10 cellular contexts compared by ENCODE assay signal in the genomic region with DNA sequence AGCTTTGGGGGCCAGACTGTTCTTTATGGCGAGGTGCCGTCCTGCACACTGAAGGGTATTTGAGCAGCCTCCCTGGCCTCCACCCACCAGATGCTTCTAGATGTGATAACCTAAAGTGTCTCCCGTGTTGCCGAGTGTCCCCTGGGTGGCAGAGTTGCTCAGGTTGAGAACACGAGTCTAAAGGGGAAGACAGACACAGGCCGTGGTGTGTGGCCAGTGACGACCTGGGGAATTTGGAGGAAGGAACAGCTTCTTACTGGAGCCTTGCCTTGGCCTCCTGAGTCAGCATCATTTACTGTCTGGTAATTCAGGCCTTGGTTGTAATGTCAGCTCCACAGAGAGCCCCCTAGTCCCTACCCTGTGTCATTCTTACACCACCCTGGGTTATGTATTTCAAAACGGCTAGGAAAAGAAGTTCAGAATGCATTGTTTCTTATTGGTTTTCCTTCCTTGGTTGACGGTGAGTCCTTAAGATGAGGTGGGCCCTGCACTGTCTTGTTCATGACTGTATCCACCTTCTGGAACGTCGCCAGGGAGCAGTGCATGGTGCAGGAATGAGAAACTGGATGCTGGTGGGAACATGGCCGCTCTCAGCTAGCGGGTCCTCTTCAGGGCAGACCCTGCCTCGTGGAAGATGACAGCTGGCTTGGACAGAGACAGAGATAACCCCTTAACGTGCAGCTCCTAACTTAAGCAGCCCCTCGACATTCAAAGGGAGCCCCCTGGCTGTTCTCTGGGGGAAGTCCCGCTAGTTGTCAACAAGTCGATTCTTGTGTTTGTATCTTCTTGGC. TPM values are rescaled to one million over a fixed set of nuclear protein-coding genes. Genes with fewer than 3 reads are reported as not detected.
A peak's percentile ranks its signal among the peaks of the same experiment; 100 is the strongest.
DNase-seq lines count a peak whose midpoint lies in the region; ATAC-seq and TF ChIP-seq lines count a peak whose summit lies in the region.
"Had no signal": no experiment of that assay in that cellular context is flagged by ENCODE, and none has a peak within 500 bp of the region (broad histone marks: within the 10 kb centered on the region; RNA-seq: fewer than 3 reads in every experiment).

No MANE protein-coding gene starts in this region.

- H3K4me3 Mint-ChIP-seq in nephron progenitor cell: no peak overlapping the region

- H3K27ac Mint-ChIP-seq in nephron progenitor cell: peak overlapping the region; percentile 84

- no peaks in the 10 kb centered on the region for H3K9me3 ChIP-seq in ascending aorta
- H3K9me3 ChIP-seq: adrenal gland had no signal

- peaks cover 32% of the 10 kb centered on the region for H3K4me1 Mint-ChIP-seq in nephron progenitor cell

- H3K9me3 Mint-ChIP-seq in nephron progenitor cell: no peaks in the 10 kb centered on the region

- TF ChIP-seq CTCF in GM12873 (IDR thresholded peaks at IDR 0.05; ENCODE audit: insufficient read depth, low read depth, low read length, missing control alignments) (peak; percentile 43), nephron progenitor cell (IDR thresholded peaks at IDR 0.05) (no peak), ascending aorta (IDR thresholded peaks at IDR 0.05) (no peak), omental fat pad (IDR thresholded peaks at IDR 0.05) (no peak)

- peaks cover 77% of the 10 kb centered on the region for H3K36me3 Mint-ChIP-seq in nephron progenitor cell (ENCODE audit: low read depth)

- no peaks in the 10 kb centered on the region for H3K4me1 ChIP-seq in ascending aorta

- H3K27ac ChIP-seq in ascending aorta: no peak overlapping the region

- H3K27me3 Mint-ChIP-seq in nephron progenitor cell (ENCODE audit: low read depth, poor library complexity): no peaks in the 10 kb centered on the region

- TF ChIP-seq EP300 in Ishikawa (IDR thresholded peaks at IDR 0.05; ENCODE audit: borderline replicate concordance): no peak

- no peaks in the 10 kb centered on the region for H3K27me3 ChIP-seq in ascending aorta
- H3K27me3 ChIP-seq: adrenal gland had no signal

- H3K36me3 ChIP-seq in ascending aorta: peaks cover 52 to 88% of the 10 kb centered on the region in 2 donors

- 0 out of 2 replicates have a peak, but pooled peaks have one; percentile 3 for TF ChIP-seq RAD21 in Ishikawa (IDR thresholded peaks at IDR 0.05; ENCODE audit: low read depth)

- ATAC-seq in HG02678 (IDR thresholded peaks at IDR 0.05; ENCODE audit: unreplicated experiment) (no peak), omental fat pad (ENCODE audit: low FRiP score) (no peak)

- no peak overlapping the region for H3K4me3 ChIP-seq in ascending aorta
- H3K4me3 ChIP-seq: adrenal gland had no signal

- intact Hi-C loops in ascending aorta (cut with DNase I): no loop called here

- DNase-seq in cerebellar cortex (ENCODE audit: low spot score) (peak; percentile 36), nephron progenitor cell (no peak), ascending aorta (ENCODE audit: low spot score in 2 of 2) (no peak), mucosa of gallbladder (ENCODE audit: low spot score) (no peak), omental fat pad (ENCODE audit: low spot score) (no peak)

TF ChIP-seq in Ishikawa, 13 proteins besides CTCF, POLR2A, EP300 and RAD21:
- no peak for TF ChIP-seq ZBTB7A (IDR thresholded peaks at IDR 0.05; ENCODE audit: low read depth)
- TF ChIP-seq YY1 (IDR thresholded peaks at IDR 0.05; ENCODE audit: low read depth): no peak
- TF ChIP-seq CEBPB (IDR thresholded peaks at IDR 0.05): no peak
- no peak for TF ChIP-seq TCF12 (IDR thresholded peaks at IDR 0.05; ENCODE audit: low read depth)
- TF ChIP-seq TEAD4 (IDR thresholded peaks at IDR 0.05): no peak
- TF ChIP-seq EGR1 (IDR thresholded peaks at IDR 0.05): no peak
- no peak for TF ChIP-seq FOXM1 (IDR thresholded peaks at IDR 0.05; ENCODE audit: borderline replicate concordance, low read depth)
- TF ChIP-seq CREB1 (IDR thresholded peaks at IDR 0.05; ENCODE audit: low read depth): no peak
- TF ChIP-seq, protein P1, sequence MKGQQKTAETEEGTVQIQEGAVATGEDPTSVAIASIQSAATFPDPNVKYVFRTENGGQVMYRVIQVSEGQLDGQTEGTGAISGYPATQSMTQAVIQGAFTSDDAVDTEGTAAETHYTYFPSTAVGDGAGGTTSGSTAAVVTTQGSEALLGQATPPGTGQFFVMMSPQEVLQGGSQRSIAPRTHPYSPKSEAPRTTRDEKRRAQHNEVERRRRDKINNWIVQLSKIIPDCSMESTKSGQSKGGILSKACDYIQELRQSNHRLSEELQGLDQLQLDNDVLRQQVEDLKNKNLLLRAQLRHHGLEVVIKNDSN (IDR thresholded peaks at IDR 0.05): no peak
- TF ChIP-seq, protein P2, sequence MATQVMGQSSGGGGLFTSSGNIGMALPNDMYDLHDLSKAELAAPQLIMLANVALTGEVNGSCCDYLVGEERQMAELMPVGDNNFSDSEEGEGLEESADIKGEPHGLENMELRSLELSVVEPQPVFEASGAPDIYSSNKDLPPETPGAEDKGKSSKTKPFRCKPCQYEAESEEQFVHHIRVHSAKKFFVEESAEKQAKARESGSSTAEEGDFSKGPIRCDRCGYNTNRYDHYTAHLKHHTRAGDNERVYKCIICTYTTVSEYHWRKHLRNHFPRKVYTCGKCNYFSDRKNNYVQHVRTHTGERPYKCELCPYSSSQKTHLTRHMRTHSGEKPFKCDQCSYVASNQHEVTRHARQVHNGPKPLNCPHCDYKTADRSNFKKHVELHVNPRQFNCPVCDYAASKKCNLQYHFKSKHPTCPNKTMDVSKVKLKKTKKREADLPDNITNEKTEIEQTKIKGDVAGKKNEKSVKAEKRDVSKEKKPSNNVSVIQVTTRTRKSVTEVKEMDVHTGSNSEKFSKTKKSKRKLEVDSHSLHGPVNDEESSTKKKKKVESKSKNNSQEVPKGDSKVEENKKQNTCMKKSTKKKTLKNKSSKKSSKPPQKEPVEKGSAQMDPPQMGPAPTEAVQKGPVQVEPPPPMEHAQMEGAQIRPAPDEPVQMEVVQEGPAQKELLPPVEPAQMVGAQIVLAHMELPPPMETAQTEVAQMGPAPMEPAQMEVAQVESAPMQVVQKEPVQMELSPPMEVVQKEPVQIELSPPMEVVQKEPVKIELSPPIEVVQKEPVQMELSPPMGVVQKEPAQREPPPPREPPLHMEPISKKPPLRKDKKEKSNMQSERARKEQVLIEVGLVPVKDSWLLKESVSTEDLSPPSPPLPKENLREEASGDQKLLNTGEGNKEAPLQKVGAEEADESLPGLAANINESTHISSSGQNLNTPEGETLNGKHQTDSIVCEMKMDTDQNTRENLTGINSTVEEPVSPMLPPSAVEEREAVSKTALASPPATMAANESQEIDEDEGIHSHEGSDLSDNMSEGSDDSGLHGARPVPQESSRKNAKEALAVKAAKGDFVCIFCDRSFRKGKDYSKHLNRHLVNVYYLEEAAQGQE (IDR thresholded peaks at IDR 0.05; ENCODE audit: low read depth): no peak
- TF ChIP-seq, protein P3, sequence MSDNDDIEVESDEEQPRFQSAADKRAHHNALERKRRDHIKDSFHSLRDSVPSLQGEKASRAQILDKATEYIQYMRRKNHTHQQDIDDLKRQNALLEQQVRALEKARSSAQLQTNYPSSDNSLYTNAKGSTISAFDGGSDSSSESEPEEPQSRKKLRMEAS (IDR thresholded peaks at IDR 0.05): no peak
- TF ChIP-seq TAF1 (IDR thresholded peaks at IDR 0.05; ENCODE audit: low read depth): no peak
- no peak for TF ChIP-seq NFIC (IDR thresholded peaks at IDR 0.05)

RNA-seq across cellular contexts. Expression of a gene that starts 7.1 kb away (rescaled TPM):
- 72.3 TPM for total RNA-seq in ascending aorta
- 46.0 TPM for total RNA-seq in mucosa of gallbladder
- total RNA-seq in omental fat pad: 10 to 100 TPM; 33.7 to 87.8 (median 44.9) TPM

RNA-seq across cellular contexts. Expression of a gene that starts 52.5 kb away (rescaled TPM):
- total RNA-seq in ascending aorta (7.6 TPM), mucosa of gallbladder (2.9 TPM), omental fat pad (10 to 100 TPM in 2 of 4 donors, 1 to 10 TPM in 2; 4.1 to 31.8 (median 9.2) TPM)
- total RNA-seq: HT1080 had no signal
